Comparison of ENCODE assay signal across 8 cellular contexts in the genomic region with DNA sequence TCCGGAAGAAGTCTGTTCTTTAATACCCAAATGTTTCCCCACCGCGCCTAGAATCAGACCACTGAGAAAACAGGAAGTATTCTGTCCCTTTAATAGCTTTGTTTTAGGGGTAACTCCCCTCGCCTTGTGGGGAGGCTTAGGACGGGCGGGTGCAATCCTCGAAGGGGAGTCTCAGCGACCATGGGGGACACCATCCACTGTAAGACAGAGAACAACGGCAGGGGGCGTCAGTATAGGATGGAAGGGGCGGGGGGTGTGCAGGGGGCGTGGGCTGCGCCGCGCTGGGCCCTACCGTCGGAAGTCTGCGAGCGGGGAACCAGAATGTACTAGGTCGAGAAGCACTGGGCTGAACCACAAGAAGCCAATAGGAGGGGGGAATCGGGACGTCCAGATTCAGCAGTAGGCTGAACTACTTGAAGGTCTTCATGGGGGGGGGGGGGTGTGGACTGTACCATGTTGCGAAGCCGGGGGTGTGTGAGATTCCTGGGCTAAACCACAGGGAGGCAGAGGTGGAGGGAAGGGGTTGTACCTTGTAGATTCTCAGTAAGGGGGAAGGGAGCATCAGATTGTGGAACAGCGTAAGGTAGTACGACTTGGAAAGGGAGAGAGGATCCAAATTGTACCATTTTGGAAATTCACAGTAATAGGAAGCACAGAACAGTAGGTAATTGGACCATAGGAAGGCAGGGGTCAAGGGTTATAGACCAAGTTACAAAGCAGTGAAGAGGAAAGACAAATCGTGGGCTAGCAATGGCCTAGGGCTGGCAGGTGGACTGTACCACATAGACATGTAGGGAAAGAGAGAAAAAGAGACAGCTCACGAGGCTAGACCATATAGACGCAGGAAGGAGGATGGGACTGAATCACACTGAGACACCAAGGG. TPM values are rescaled to one million over a fixed set of nuclear protein-coding genes. Genes with fewer than 3 reads are reported as not detected.
DNase-seq lines count a peak whose midpoint lies in the region; ATAC-seq and TF ChIP-seq lines count a peak whose summit lies in the region.

No MANE protein-coding gene starts in this region.

- no peaks in the 10 kb centered on the region for H3K9me3 ChIP-seq in OCI-LY7 (ENCODE audit: low read length)
- no peaks in the 10 kb centered on the region for H3K9me3 ChIP-seq in esophagus (ENCODE audit: control insufficient read depth in 2 of 2, insufficient read depth in 1 of 2, low read depth in 1 of 2, low read length in 1 of 2)
- H3K9me3 ChIP-seq in muscle layer of colon (ENCODE audit: low read length): no peaks in the 10 kb centered on the region

- H3K27me3 ChIP-seq in esophagus (ENCODE audit: control insufficient read depth in 1 of 2, insufficient read depth in 2 of 2, low read length in 2 of 2) (no peaks in the 10 kb centered on the region), muscle layer of colon (ENCODE audit: control insufficient read depth in 1 of 2, insufficient read depth in 2 of 2, low read length in 2 of 2) (no peaks in the 10 kb centered on the region)

- H3K4me3 ChIP-seq in OCI-LY7 (ENCODE audit: low read depth, low read length, poor library complexity, severe bottlenecking): peak overlapping the region; percentile 68
- peak overlapping the region; percentile 46 to 65 for H3K4me3 ChIP-seq in esophagus (ENCODE audit: low read depth in 1 of 2, low read length in 2 of 2)
- H3K4me3 ChIP-seq in muscle layer of colon (ENCODE audit: low read depth in 1 of 2, low read length in 2 of 2): peak overlapping the region; percentile 44 to 91

- H3K36me3 Mint-ChIP-seq in activated T-cell treated with anti-CD3 and anti-CD28 coated beads, Interleukin-2, amount 50 U/mL, for 4 hours (ENCODE audit: insufficient read depth): peaks cover 5% of the 10 kb centered on the region

- peak overlapping the region; percentile 79 for H2AFZ ChIP-seq in OCI-LY7 (ENCODE audit: low read length)

- peak overlapping the region; percentile 88 for H3K4me3 Mint-ChIP-seq in activated T-cell treated with anti-CD3 and anti-CD28 coated beads, Interleukin-2, amount 50 U/mL, for 4 hours

- CTCF ChIA-PET in OCI-LY7 (lab: Charles Lee; ENCODE audit: unreplicated experiment): no interaction called here

- H3K36me3 ChIP-seq in OCI-LY7 (ENCODE audit: insufficient read depth, low read length) (no peaks in the 10 kb centered on the region), esophagus (ENCODE audit: control insufficient read depth in 2 of 2, insufficient read depth in 2 of 2, low read length in 1 of 2) (no peaks in the 10 kb centered on the region), muscle layer of colon (ENCODE audit: insufficient read depth, low read length) (peaks cover 6% of the 10 kb centered on the region)

- H3K4me1 Mint-ChIP-seq in activated T-cell treated with anti-CD3 and anti-CD28 coated beads, Interleukin-2, amount 50 U/mL, for 4 hours (ENCODE audit: low read depth): peaks cover 50% of the 10 kb centered on the region

- TF ChIP-seq CTCF in OCI-LY7 (conservative IDR thresholded peaks at IDR 0.05; ENCODE audit: low read length): peak; percentile 61

- H3K4me1 ChIP-seq in OCI-LY7 (ENCODE audit: insufficient read depth, low read length, poor library complexity, severe bottlenecking) (peaks cover 38% of the 10 kb centered on the region), esophagus (ENCODE audit: control insufficient read depth in 2 of 2, insufficient read depth in 2 of 2, low read length in 1 of 2) (peaks cover 0 to 10% of the 10 kb centered on the region in 2 donors), muscle layer of colon (ENCODE audit: insufficient read depth, low read length) (peaks cover 25% of the 10 kb centered on the region)

- peak overlapping the region; percentile 71 for H3K9ac ChIP-seq in muscle layer of colon (ENCODE audit: low read length)

- H3K27ac ChIP-seq in OCI-LY7 (ENCODE audit: low read depth, low read length, poor library complexity, severe bottlenecking): peak overlapping the region; percentile 94
- H3K27ac ChIP-seq in esophagus (ENCODE audit: low read depth in 2 of 2, low read length in 1 of 2): peak overlapping the region; percentile 98 to 99
- peak overlapping the region; percentile 64 for H3K27ac ChIP-seq in muscle layer of colon (ENCODE audit: low read depth, low read length)

- POLR2A ChIA-PET in OCI-LY7 (lab: Charles Lee): no interaction called here

- DNase-seq in COLO668 (lab: John Stamatoyannopoulos, UW; ENCODE audit: unreplicated experiment) (peak; percentile 63), HuH-7.5 (ENCODE audit: low spot score) (peak; percentile 78), OCI-LY7 (ENCODE audit: low spot score) (peak; percentile 97)
- peak; percentile 76 for DNase-seq in activated T-cell treated with anti-CD3 and anti-CD28 coated beads, Interleukin-2, amount 50 U/mL, for 4 hours
- peak; percentile 81 for DNase-seq in stimulated activated naive CD4-positive, alpha-beta T cell treated with Interleukin-2 at 50 U/mL for 16 hours (lab: John Stamatoyannopoulos, UW)

- no peaks in the 10 kb centered on the region for H4K20me1 ChIP-seq in OCI-LY7 (ENCODE audit: insufficient read depth, low read length)

- H3K27me3 Mint-ChIP-seq in activated T-cell treated with anti-CD3 and anti-CD28 coated beads, Interleukin-2, amount 50 U/mL, for 4 hours (ENCODE audit: low read depth): no peaks in the 10 kb centered on the region

- no TSS peak for BruUV-seq in OCI-LY7 (replicated peaks; lab: Mats Ljungman, UMichigan)

- no peaks in the 10 kb centered on the region; the same call in 1 of the 2 replicates for H3K79me2 ChIP-seq in OCI-LY7 (ENCODE audit: insufficient read depth, low read depth, low read length)

- 6 to 7% methylated on average over 29 of the region's 29 CpGs for WGBS in esophagus, 2 donors

- H3K9me3 Mint-ChIP-seq in activated T-cell treated with anti-CD3 and anti-CD28 coated beads, Interleukin-2, amount 50 U/mL, for 4 hours: no peaks in the 10 kb centered on the region

- no peaks in the 10 kb centered on the region for H3K9me2 ChIP-seq in OCI-LY7 (ENCODE audit: insufficient read depth, low read length)

- ATAC-seq in GM21381 (IDR thresholded peaks at IDR 0.05; ENCODE audit: unreplicated experiment): peak; percentile 12
- ATAC-seq in activated T-cell treated with anti-CD3 and anti-CD28 coated beads, Interleukin-2, amount 50 U/mL, for 4 hours: peak; percentile 41 to 46

- H3K4me2 ChIP-seq in OCI-LY7 (ENCODE audit: low read length): peak overlapping the region; percentile 83

- intact Hi-C loops in OCI-LY7 (cut with micrococcal nuclease; ENCODE audit: unreplicated experiment): loop anchor here (1.0 to 10.0 kb wide), 3 partner anchors 19 to 1039 kb away; a partner anchor contains a TSS

RNA-seq across cellular contexts. Expression of a gene that starts 1.0 kb away (rescaled TPM):
- total RNA-seq in OCI-LY7 (2014; rRNA removed; shearing (Covaris generic)): 20.8 and 35.6 TPM in 2 replicates
- 15.7 and 19.0 TPM in 2 replicates for total RNA-seq in OCI-LY7 (2022)
- 10 to 100 TPM in 2 of 3 donors, 1 to 10 TPM in 1; 6.7 to 12.3 (median 11.2) TPM for total RNA-seq in activated T-cell treated with anti-CD3 and anti-CD28 coated beads, Interleukin-2, amount 50 U/mL, for 4 hours
- 10 to 100 TPM in 1 of 2 donors, 1 to 10 TPM in 1; 8.9 to 13.3 TPM for polyA plus RNA-seq in esophagus

RNA-seq across cellular contexts. Expression of a gene that starts 7.8 kb away (rescaled TPM):
- 2.5 and 2.7 TPM in 2 replicates for total RNA-seq in OCI-LY7 (2014; rRNA removed; shearing (Covaris generic))
- 4.6 and 10.8 TPM in 2 replicates for total RNA-seq in OCI-LY7 (2022)
- total RNA-seq in activated T-cell treated with anti-CD3 and anti-CD28 coated beads, Interleukin-2, amount 50 U/mL, for 4 hours: 10 to 100 TPM in 1 of 3 donors, 1 to 10 TPM in 2; 8.8 to 11.6 (median 9.1) TPM
- 10 to 100 TPM in 1 of 2 donors, 1 to 10 TPM in 1; 6.8 to 12.7 TPM for polyA plus RNA-seq in esophagus

RNA-seq across cellular contexts. Expression of a gene that starts 18.9 kb away (rescaled TPM):
- 12.4 and 18.2 TPM in 2 replicates for total RNA-seq in OCI-LY7 (2014; rRNA removed; shearing (Covaris generic))
- 33.3 and 34.8 TPM in 2 replicates for total RNA-seq in OCI-LY7 (2022)
- 10 to 100 TPM; 39.8 to 43.1 (median 40.6) TPM for total RNA-seq in activated T-cell treated with anti-CD3 and anti-CD28 coated beads, Interleukin-2, amount 50 U/mL, for 4 hours
- polyA plus RNA-seq in esophagus: 10 to 100 TPM in 1 of 2 donors, 1 to 10 TPM in 1; 9.0 to 15.5 TPM

RNA-seq across cellular contexts. Expression of a gene that starts 19.2 kb away (rescaled TPM):
- total RNA-seq in OCI-LY7 (2014; rRNA removed; shearing (Covaris generic)): 3,527 and 5,064 TPM in 2 replicates
- total RNA-seq in OCI-LY7 (2022): 1,333 and 1,494 TPM in 2 replicates
- 1,000 to 10,000 TPM; 2,406 to 2,595 (median 2,478) TPM for total RNA-seq in activated T-cell treated with anti-CD3 and anti-CD28 coated beads, Interleukin-2, amount 50 U/mL, for 4 hours
- 1,000 to 10,000 TPM; 2,667 to 2,860 TPM for polyA plus RNA-seq in esophagus

RNA-seq across cellular contexts. Expression of a gene that starts 23.3 kb away (rescaled TPM):
- 3.7 and 6.2 TPM in 2 replicates for total RNA-seq in OCI-LY7 (2014; rRNA removed; shearing (Covaris generic))
- total RNA-seq in OCI-LY7 (2022): 3.0 and 5.6 TPM in 2 replicates
- 10 to 100 TPM; 11.3 to 15.7 (median 13.1) TPM for total RNA-seq in activated T-cell treated with anti-CD3 and anti-CD28 coated beads, Interleukin-2, amount 50 U/mL, for 4 hours
- 10 to 100 TPM in 1 of 2 donors, 1 to 10 TPM in 1; 6.5 to 26.7 TPM for polyA plus RNA-seq in esophagus

Comparison
In these comparisons a context has a peak if more than half of its experiments do, and no peak if none do; other contexts are left out.
1. Peak in every context shown above with its lines: DNase-seq, ATAC-seq, H3K4me3 ChIP-seq and H3K27ac ChIP-seq.